21 cellular contexts compared by ENCODE assay signal in genomic region chr2:139492301-139492700, GRCh38.
DNase-seq lines count a peak whose midpoint lies in the region; ATAC-seq, FAIRE-seq and TF ChIP-seq lines count a peak whose summit lies in the region.
"Had no signal": no experiment of that assay in that cellular context is flagged by ENCODE, and none has a peak within 500 bp of the region (broad histone marks: within the 10 kb centered on the region; RNA-seq: fewer than 3 reads in every experiment).

No MANE protein-coding gene starts in this region.

- no peak for TF ChIP-seq EP300 in HepG2 (IDR thresholded peaks at IDR 0.05; ENCODE audit: low read depth in 2 of 2, low read length in 2 of 2)
- TF ChIP-seq EP300 in HepG2 (CRISPR knock-in tag; IDR thresholded peaks at IDR 0.05; ENCODE audit: borderline replicate concordance): no peak

- no peak overlapping the region for H3K9ac ChIP-seq in HepG2 (ENCODE audit: insufficient read depth, low read depth, low read length)
- H3K9ac ChIP-seq: BLaER1, KMS-11 had no signal

- intact Hi-C loops in HepG2 (cut with micrococcal nuclease; ENCODE audit: unreplicated experiment) (no loop called here), right lobe of liver (cut with DNase I) (no loop called here), prostate gland (cut with DNase I) (no loop called here)

- TF ChIP-seq CTCF in HepG2 (CRISPR knock-in tag; IDR thresholded peaks at IDR 0.05): no peak
- TF ChIP-seq CTCF in right lobe of liver (IDR thresholded peaks at IDR 0.05): no peak
- TF ChIP-seq CTCF in prostate gland (IDR thresholded peaks at IDR 0.05): no peak

- H3K79me2 ChIP-seq in HepG2 (ENCODE audit: insufficient read depth, low read length): no peaks in the 10 kb centered on the region

- in situ Hi-C loops in HepG2 (cut with HindIII; ENCODE audit: extremely low pct_ligation_motif_present, low pct_unique_long_range_greater_than_20kb): no loop called here

- no TSS peak for BruUV-seq in HepG2 (replicated peaks; lab: Mats Ljungman, UMichigan)

- no peak overlapping the region for H2AFZ ChIP-seq in HepG2 (ENCODE audit: low read length)

- TF ChIP-seq POLR2A in HepG2 (IDR thresholded peaks at IDR 0.05; ENCODE audit: insufficient read depth in 1 of 2, low read depth in 2 of 2, low read length in 2 of 2) (no peak), right lobe of liver (IDR thresholded peaks at IDR 0.05) (no peak), prostate gland (IDR thresholded peaks at IDR 0.05) (no peak)

- no peaks in the 10 kb centered on the region for H3K9me3 ChIP-seq in HepG2 (ENCODE audit: low read length)
- H3K9me3 ChIP-seq in right lobe of liver: no peaks in the 10 kb centered on the region
- H3K9me3 ChIP-seq in prostate gland: no peaks in the 10 kb centered on the region

- CTCF ChIA-PET in HepG2 (lab: Yijun Ruan, JAX; ENCODE audit: low intra/inter-chr PET ratio, low total read pairs): no interaction called here

- H3K27me3 ChIP-seq in HepG2 (ENCODE audit: control insufficient read depth in 1 of 2, insufficient read depth in 2 of 2, low read length in 2 of 2) (no peaks in the 10 kb centered on the region), right lobe of liver (no peaks in the 10 kb centered on the region), prostate gland (replicated peaks; ENCODE audit: insufficient read depth) (no peaks in the 10 kb centered on the region)
- H3K27me3 ChIP-seq: BLaER1, SJSA1 had no signal

- WGBS in HepG2 (ENCODE audit: low lambda C conversion rate): 3% methylated on average over 2 of the region's 2 CpGs
- 72% methylated on average over 2 of the region's 2 CpGs for WGBS in right lobe of liver (ENCODE audit: insufficient coverage, low coverage, low lambda C conversion rate, missing lambda C conversion rate)
- WGBS in prostate gland: 86% methylated on average over 2 of the region's 2 CpGs

- no peak for ATAC-seq in HepG2
- ATAC-seq in right lobe of liver: no peak

- H3K4me3 ChIP-seq in HepG2 (replicated peaks in 1 of 3; ENCODE audit: insufficient read depth in 1 of 3, low read depth in 2 of 3, low read length in 3 of 3): no peak overlapping the region
- H3K4me3 ChIP-seq in right lobe of liver: no peak overlapping the region
- H3K4me3 ChIP-seq in prostate gland: no peak overlapping the region
- H3K4me3 ChIP-seq: BLaER1, SJSA1 had no signal

- no peak overlapping the region for H3K4me2 ChIP-seq in HepG2 (ENCODE audit: low read depth, low read length)
- H3K4me2 ChIP-seq: BLaER1, KMS-11 had no signal

- FAIRE-seq in HepG2 (lab: Jason Lieb, UNC): no peak
- FAIRE-seq: GM12891 had no signal

- no peak overlapping the region for H3K27ac ChIP-seq in HepG2 (ENCODE audit: extremely low read length, insufficient read depth, low read length)
- no peak overlapping the region for H3K27ac ChIP-seq in right lobe of liver
- no peak overlapping the region for H3K27ac ChIP-seq in prostate gland
- H3K27ac ChIP-seq: BLaER1, KMS-11, SJSA1 had no signal

- TF ChIP-seq RAD21 in HepG2 (CRISPR knock-in tag; IDR thresholded peaks at IDR 0.05): no peak

- POLR2A ChIA-PET in HepG2 (lab: Yijun Ruan, JAX): no interaction called here

- H3K36me3 ChIP-seq in HepG2 (replicated peaks in 1 of 2; ENCODE audit: control insufficient read depth in 1 of 2, insufficient read depth in 2 of 2, low read length in 2 of 2): no peaks in the 10 kb centered on the region
- H3K36me3 ChIP-seq in right lobe of liver: no peaks in the 10 kb centered on the region
- H3K36me3 ChIP-seq in prostate gland: no peaks in the 10 kb centered on the region
- H3K36me3 ChIP-seq: BLaER1, SJSA1 had no signal

- DNase-seq in HepG2 (ENCODE audit: low spot score) (no peak), right lobe of liver (no peak), NCI-H2227 (lab: John Stamatoyannopoulos, UW; ENCODE audit: unreplicated experiment) (peak; percentile 64), NCI-H69 (lab: John Stamatoyannopoulos, UW) (peak; percentile 92), NCI-H187 (lab: John Stamatoyannopoulos, UW) (no peak), prostate gland (ENCODE audit: low spot score) (no peak), NCI-H1092 (lab: John Stamatoyannopoulos, UW) (no peak)
- DNase-seq: CD4-positive, CD25-positive, alpha-beta regulatory T cell; DMS53; GF-D8; MM.1S; NCI-H187 treated with DMSO at 0.1 percent for 48 hours; NCI-H510A; NCI-H82; Right ventricle myocardium superior; RPMI8226; T-helper 2 cell had no signal

- no peaks in the 10 kb centered on the region for H4K20me1 ChIP-seq in HepG2 (ENCODE audit: insufficient read depth, low read length)
- H4K20me1 ChIP-seq: BLaER1 had no signal

- H3K4me1 ChIP-seq in HepG2 (ENCODE audit: insufficient read depth, low read length) (no peaks in the 10 kb centered on the region), right lobe of liver (no peaks in the 10 kb centered on the region), prostate gland (replicated peaks) (no peaks in the 10 kb centered on the region)
- H3K4me1 ChIP-seq: BLaER1, SJSA1 had no signal

TF ChIP-seq in HepG2, 621 proteins besides CTCF, POLR2A, EP300 and RAD21:
- TF ChIP-seq ZNF7 (CRISPR knock-in tag; IDR thresholded peaks at IDR 0.05) (no peak), ATF7 (IDR thresholded peaks at IDR 0.05) (peak; percentile 45; the same call in 1 of the 2 replicates), ATF7 (CRISPR knock-in tag; IDR thresholded peaks at IDR 0.05) (no peak)

Comparison
In these comparisons a context has a peak if more than half of its experiments do, and no peak if none do; other contexts are left out.
1. DNase-seq: peak in NCI-H2227 (single experiment) and NCI-H69 (single experiment); none in HepG2 (single experiment), right lobe of liver (0 of 3), NCI-H187 (0 of 2), prostate gland (single experiment) and NCI-H1092 (single experiment).